1 cellular context compared by ENCODE assay signal in the genomic region with DNA sequence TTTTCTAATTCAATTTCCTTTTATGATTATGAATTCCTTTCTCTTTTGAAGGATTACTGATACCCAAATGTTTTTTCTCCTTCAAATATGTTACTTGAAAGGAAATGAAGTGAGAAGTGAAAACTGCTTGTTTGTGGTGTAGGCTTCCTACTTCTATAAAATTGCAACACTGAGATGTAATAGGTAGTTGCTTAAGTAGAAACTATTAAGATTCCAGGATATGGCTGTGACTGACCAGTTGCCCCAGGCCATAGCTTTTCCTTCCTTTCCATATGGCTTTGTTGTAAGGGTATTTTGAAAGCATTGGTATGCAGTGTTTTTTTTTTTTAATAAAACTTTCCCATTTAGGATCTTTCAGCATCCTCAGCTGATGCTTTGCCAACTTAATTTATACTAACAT.
TF ChIP-seq lines count a peak whose summit lies in the region.

No MANE protein-coding gene starts in this region.

TF ChIP-seq in GM23338, 12 proteins besides CTCF, POLR2A, EP300 and RAD21 (continued from another document):
- TF ChIP-seq, protein P1, sequence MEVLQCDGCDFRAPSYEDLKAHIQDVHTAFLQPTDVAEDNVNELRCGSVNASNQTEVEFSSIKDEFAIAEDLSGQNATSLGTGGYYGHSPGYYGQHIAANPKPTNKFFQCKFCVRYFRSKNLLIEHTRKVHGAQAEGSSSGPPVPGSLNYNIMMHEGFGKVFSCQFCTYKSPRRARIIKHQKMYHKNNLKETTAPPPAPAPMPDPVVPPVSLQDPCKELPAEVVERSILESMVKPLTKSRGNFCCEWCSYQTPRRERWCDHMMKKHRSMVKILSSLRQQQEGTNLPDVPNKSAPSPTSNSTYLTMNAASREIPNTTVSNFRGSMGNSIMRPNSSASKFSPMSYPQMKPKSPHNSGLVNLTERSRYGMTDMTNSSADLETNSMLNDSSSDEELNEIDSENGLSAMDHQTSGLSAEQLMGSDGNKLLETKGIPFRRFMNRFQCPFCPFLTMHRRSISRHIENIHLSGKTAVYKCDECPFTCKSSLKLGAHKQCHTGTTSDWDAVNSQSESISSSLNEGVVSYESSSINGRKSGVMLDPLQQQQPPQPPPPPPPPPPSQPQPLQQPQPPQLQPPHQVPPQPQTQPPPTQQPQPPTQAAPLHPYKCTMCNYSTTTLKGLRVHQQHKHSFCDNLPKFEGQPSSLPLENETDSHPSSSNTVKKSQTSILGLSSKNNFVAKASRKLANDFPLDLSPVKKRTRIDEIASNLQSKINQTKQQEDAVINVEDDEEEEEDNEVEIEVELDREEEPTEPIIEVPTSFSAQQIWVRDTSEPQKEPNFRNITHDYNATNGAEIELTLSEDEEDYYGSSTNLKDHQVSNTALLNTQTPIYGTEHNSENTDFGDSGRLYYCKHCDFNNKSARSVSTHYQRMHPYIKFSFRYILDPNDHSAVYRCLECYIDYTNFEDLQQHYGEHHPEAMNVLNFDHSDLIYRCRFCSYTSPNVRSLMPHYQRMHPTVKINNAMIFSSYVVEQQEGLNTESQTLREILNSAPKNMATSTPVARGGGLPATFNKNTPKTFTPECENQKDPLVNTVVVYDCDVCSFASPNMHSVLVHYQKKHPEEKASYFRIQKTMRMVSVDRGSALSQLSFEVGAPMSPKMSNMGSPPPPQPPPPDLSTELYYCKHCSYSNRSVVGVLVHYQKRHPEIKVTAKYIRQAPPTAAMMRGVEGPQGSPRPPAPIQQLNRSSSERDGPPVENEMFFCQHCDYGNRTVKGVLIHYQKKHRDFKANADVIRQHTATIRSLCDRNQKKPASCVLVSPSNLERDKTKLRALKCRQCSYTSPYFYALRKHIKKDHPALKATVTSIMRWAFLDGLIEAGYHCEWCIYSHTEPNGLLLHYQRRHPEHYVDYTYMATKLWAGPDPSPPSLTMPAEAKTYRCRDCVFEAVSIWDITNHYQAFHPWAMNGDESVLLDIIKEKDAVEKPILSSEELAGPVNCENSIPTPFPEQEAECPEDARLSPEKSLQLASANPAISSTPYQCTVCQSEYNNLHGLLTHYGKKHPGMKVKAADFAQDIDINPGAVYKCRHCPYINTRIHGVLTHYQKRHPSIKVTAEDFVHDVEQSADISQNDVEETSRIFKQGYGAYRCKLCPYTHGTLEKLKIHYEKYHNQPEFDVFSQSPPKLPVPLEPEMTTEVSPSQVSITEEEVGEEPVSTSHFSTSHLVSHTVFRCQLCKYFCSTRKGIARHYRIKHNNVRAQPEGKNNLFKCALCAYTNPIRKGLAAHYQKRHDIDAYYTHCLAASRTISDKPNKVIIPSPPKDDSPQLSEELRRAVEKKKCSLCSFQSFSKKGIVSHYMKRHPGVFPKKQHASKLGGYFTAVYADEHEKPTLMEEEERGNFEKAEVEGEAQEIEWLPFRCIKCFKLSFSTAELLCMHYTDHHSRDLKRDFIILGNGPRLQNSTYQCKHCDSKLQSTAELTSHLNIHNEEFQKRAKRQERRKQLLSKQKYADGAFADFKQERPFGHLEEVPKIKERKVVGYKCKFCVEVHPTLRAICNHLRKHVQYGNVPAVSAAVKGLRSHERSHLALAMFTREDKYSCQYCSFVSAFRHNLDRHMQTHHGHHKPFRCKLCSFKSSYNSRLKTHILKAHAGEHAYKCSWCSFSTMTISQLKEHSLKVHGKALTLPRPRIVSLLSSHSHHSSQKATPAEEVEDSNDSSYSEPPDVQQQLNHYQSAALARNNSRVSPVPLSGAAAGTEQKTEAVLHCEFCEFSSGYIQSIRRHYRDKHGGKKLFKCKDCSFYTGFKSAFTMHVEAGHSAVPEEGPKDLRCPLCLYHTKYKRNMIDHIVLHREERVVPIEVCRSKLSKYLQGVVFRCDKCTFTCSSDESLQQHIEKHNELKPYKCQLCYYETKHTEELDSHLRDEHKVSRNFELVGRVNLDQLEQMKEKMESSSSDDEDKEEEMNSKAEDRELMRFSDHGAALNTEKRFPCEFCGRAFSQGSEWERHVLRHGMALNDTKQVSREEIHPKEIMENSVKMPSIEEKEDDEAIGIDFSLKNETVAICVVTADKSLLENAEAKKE (CRISPR knock-in tag; IDR thresholded peaks at IDR 0.05): no peak
- TF ChIP-seq EZH2phosphoT487 (IDR thresholded peaks at IDR 0.05; ENCODE audit: unreplicated experiment) (no peak), CREB1 (CRISPR knock-in tag; IDR thresholded peaks at IDR 0.05; ENCODE audit: low read depth) (no peak), EZH2 (IDR thresholded peaks at IDR 0.05; ENCODE audit: low read depth, unreplicated experiment) (no peak), NANOG (IDR thresholded peaks at IDR 0.05; ENCODE audit: borderline replicate concordance) (no peak), JUNB (IDR thresholded peaks at IDR 0.05; ENCODE audit: unreplicated experiment) (no peak), ZNF114 (CRISPR knock-in tag; IDR thresholded peaks at IDR 0.05) (no peak), STAT1 (IDR thresholded peaks at IDR 0.05; ENCODE audit: unreplicated experiment) (no peak)
- TF ChIP-seq, protein P2, sequence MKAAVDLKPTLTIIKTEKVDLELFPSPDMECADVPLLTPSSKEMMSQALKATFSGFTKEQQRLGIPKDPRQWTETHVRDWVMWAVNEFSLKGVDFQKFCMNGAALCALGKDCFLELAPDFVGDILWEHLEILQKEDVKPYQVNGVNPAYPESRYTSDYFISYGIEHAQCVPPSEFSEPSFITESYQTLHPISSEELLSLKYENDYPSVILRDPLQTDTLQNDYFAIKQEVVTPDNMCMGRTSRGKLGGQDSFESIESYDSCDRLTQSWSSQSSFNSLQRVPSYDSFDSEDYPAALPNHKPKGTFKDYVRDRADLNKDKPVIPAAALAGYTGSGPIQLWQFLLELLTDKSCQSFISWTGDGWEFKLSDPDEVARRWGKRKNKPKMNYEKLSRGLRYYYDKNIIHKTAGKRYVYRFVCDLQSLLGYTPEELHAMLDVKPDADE (IDR thresholded peaks at IDR 0.05): no peak
- TF ChIP-seq, protein P3, sequence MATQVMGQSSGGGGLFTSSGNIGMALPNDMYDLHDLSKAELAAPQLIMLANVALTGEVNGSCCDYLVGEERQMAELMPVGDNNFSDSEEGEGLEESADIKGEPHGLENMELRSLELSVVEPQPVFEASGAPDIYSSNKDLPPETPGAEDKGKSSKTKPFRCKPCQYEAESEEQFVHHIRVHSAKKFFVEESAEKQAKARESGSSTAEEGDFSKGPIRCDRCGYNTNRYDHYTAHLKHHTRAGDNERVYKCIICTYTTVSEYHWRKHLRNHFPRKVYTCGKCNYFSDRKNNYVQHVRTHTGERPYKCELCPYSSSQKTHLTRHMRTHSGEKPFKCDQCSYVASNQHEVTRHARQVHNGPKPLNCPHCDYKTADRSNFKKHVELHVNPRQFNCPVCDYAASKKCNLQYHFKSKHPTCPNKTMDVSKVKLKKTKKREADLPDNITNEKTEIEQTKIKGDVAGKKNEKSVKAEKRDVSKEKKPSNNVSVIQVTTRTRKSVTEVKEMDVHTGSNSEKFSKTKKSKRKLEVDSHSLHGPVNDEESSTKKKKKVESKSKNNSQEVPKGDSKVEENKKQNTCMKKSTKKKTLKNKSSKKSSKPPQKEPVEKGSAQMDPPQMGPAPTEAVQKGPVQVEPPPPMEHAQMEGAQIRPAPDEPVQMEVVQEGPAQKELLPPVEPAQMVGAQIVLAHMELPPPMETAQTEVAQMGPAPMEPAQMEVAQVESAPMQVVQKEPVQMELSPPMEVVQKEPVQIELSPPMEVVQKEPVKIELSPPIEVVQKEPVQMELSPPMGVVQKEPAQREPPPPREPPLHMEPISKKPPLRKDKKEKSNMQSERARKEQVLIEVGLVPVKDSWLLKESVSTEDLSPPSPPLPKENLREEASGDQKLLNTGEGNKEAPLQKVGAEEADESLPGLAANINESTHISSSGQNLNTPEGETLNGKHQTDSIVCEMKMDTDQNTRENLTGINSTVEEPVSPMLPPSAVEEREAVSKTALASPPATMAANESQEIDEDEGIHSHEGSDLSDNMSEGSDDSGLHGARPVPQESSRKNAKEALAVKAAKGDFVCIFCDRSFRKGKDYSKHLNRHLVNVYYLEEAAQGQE (IDR thresholded peaks at IDR 0.05; ENCODE audit: unreplicated experiment): no peak
